ENCODE assay signal across 8 cellular contexts in genomic region chr9:127396253-127396807, GRCh38. TPM values are rescaled to one million over a fixed set of nuclear protein-coding genes. Genes with fewer than 3 reads are reported as not detected.
A peak's percentile ranks its signal among the peaks of the same experiment; 100 is the strongest.
DNase-seq lines count a peak whose midpoint lies in the region; ATAC-seq, FAIRE-seq and TF ChIP-seq lines count a peak whose summit lies in the region.

No MANE protein-coding gene starts in this region.

- RAD21 ChIA-PET in GM12878 (lab: Charles Lee; ENCODE audit: unreplicated experiment) = interaction anchor here (0.6 to 1.9 kb wide), 34 partner anchors 8 to 1552 kb away, joined by 3 to 17 read pairs (median 4); partner anchors contain the start of genes LRSAM1, RALGPS1, RPL12 and ST6GALNAC4

- TF ChIP-seq CTCF in GM12878 (IDR thresholded peaks at IDR 0.05 in 2 of 3, conservative IDR thresholded peaks at IDR 0.05 in 1 of 3; ENCODE audit: control insufficient read depth in 2 of 3, extremely low read depth in 1 of 3, insufficient read depth in 1 of 3, low read depth in 3 of 3, low read length in 3 of 3) = no peak
- TF ChIP-seq CTCF in lung (IDR thresholded peaks at IDR 0.05; ENCODE audit: control extremely low read depth, extremely low read depth) = no peak
- no peak for TF ChIP-seq CTCF in upper lobe of right lung (IDR thresholded peaks at IDR 0.05)

- under 1% methylated on average over 27 of the region's 27 CpGs for WGBS in GM12878 (ENCODE audit: insufficient coverage, insufficient replicate concordance, low lambda C conversion rate, missing lambda C conversion rate)
- WGBS in lung, 2 donors = 4 to 10% methylated on average over 27 of the region's 27 CpGs

- peak overlapping the region; percentile 42 for H3K4me3 Mint-ChIP-seq in activated naive CD4-positive, alpha-beta T cell treated with anti-CD3 and anti-CD28 coated beads, Interleukin-2, amount 50 U/mL, for 24 hours

- ATAC-seq in GM12878 (no peak), lung (ENCODE audit: insufficient read depth, low FRiP score) (no peak), upper lobe of right lung (no peak), GM21619 (IDR thresholded peaks at IDR 0.05; ENCODE audit: unreplicated experiment) (no peak)

- SMC1A ChIA-PET in GM12878 (lab: Charles Lee; ENCODE audit: uncharacterized antibody, unreplicated experiment) = interaction anchor here (0.7 to 1.7 kb wide), 16 partner anchors 8 to 473 kb away, joined by 3 to 16 read pairs (median 4); partner anchors contain the start of genes LRSAM1, RPL12, TOR2A and ZNF79

- peaks cover 12% of the 10 kb centered on the region for H3K4me1 Mint-ChIP-seq in activated naive CD4-positive, alpha-beta T cell treated with anti-CD3 and anti-CD28 coated beads, Interleukin-2, amount 50 U/mL, for 24 hours

- peak overlapping the region; percentile 51; the same call in 1 of the 2 replicates for H3K9ac ChIP-seq in GM12878 (ENCODE audit: control insufficient read depth, insufficient read depth, low read length)

- FAIRE-seq in GM12878 (lab: Jason Lieb, UNC) = no peak

- POLR2A ChIA-PET in GM12878 (lab: Charles Lee) = interaction anchor here (0.6 to 1.6 kb wide), 11 partner anchors 9 to 416 kb away, joined by 3 to 18 read pairs (median 4); partner anchors contain the start of genes LRSAM1, RPL12 and ZNF79

- H3K9me3 ChIP-seq in GM12878 (replicated peaks; ENCODE audit: control insufficient read depth, insufficient read depth, low read length) = no peaks in the 10 kb centered on the region
- no peaks in the 10 kb centered on the region for H3K9me3 ChIP-seq in lung (ENCODE audit: control insufficient read depth in 2 of 2, insufficient read depth in 1 of 2, low read length in 1 of 2)
- H3K9me3 ChIP-seq in upper lobe of right lung = no peaks in the 10 kb centered on the region

- intact Hi-C loops in GM12878 (cut with micrococcal nuclease; ENCODE audit: unreplicated experiment) (loop anchor here (2.0 to 5.0 kb wide), 3 partner anchors 84 to 454 kb away; no protein-coding TSS in a partner anchor), upper lobe of right lung (cut with DNase I) (loop anchor here (10.0 kb wide), 1 partner anchor 182 kb away; no protein-coding TSS in a partner anchor)

- H3K4me3 ChIP-seq in GM12878 (peak overlapping the region; percentile 54), lung (peak overlapping the region; percentile 48), upper lobe of right lung (peak overlapping the region; percentile 54)

- H3K9me3 Mint-ChIP-seq in activated naive CD4-positive, alpha-beta T cell treated with anti-CD3 and anti-CD28 coated beads, Interleukin-2, amount 50 U/mL, for 24 hours = no peaks in the 10 kb centered on the region

- peaks cover 60% of the 10 kb centered on the region for H3K27me3 Mint-ChIP-seq in activated naive CD4-positive, alpha-beta T cell treated with anti-CD3 and anti-CD28 coated beads, Interleukin-2, amount 50 U/mL, for 24 hours

- H3K4me1 ChIP-seq in GM12878 (ENCODE audit: control insufficient read depth, insufficient read depth, low read length) = peaks cover 9% of the 10 kb centered on the region
- H3K4me1 ChIP-seq in lung (ENCODE audit: control insufficient read depth in 2 of 2, insufficient read depth in 2 of 2, low read length in 2 of 2) = peaks cover 0 to 10% of the 10 kb centered on the region in 2 donors
- H3K4me1 ChIP-seq in upper lobe of right lung = peaks cover 16% of the 10 kb centered on the region

- CTCF ChIA-PET in GM12878 (lab: Yijun Ruan, JAX) = interaction anchor here (0.7 to 3.6 kb wide), 21 partner anchors 8 to 533 kb away, joined by 3 to 25 read pairs (median 4); partner anchors contain the start of gene ZNF79

- in situ Hi-C loops in GM12878 (cut with MboI) = loop anchor here (5.0 kb wide), 1 partner anchor 179 kb away; no protein-coding TSS in a partner anchor

- TF ChIP-seq RAD21 in GM12878 (IDR thresholded peaks at IDR 0.05; ENCODE audit: insufficient read depth, low read depth, low read length) = no peak

- TF ChIP-seq EP300 in GM12878 (IDR thresholded peaks at IDR 0.05; ENCODE audit: borderline replicate concordance in 1 of 2, control insufficient read depth in 1 of 2, low read depth in 2 of 2, low read length in 2 of 2) = no peak

- no peak overlapping the region for H3K27ac Mint-ChIP-seq in activated naive CD4-positive, alpha-beta T cell treated with anti-CD3 and anti-CD28 coated beads, Interleukin-2, amount 50 U/mL, for 24 hours

- H3K27ac ChIP-seq in GM12878 (ENCODE audit: control insufficient read depth, insufficient read depth) (no peak overlapping the region; the same call in 1 of the 2 replicates), lung (ENCODE audit: low read depth in 1 of 2, low read length in 1 of 2) (peak overlapping the region in 1 of 2 donors; percentile 59), upper lobe of right lung (no peak overlapping the region)

- H3K36me3 Mint-ChIP-seq in activated naive CD4-positive, alpha-beta T cell treated with anti-CD3 and anti-CD28 coated beads, Interleukin-2, amount 50 U/mL, for 24 hours = no peaks in the 10 kb centered on the region

- TF ChIP-seq POLR2A in GM12878 (IDR thresholded peaks at IDR 0.05; ENCODE audit: low read depth, low read length) = peak; percentile 43; the same call in 1 of the 2 replicates

- H3K79me2 ChIP-seq in GM12878 (ENCODE audit: control insufficient read depth, insufficient read depth, low read length) = peaks cover 9% of the 10 kb centered on the region

- H3K27me3 ChIP-seq in GM12878 (replicated peaks in 1 of 2; ENCODE audit: control insufficient read depth in 2 of 2, insufficient read depth in 2 of 2, low read length in 1 of 2) (no peaks in the 10 kb centered on the region), lung (ENCODE audit: control insufficient read depth, insufficient read depth) (no peaks in the 10 kb centered on the region), upper lobe of right lung (no peaks in the 10 kb centered on the region)

- H3K36me3 ChIP-seq in GM12878 (ENCODE audit: control insufficient read depth in 2 of 2, insufficient read depth in 2 of 2, low read length in 1 of 2) (no peaks in the 10 kb centered on the region; a peak in 1 of 4 replicates), lung (ENCODE audit: control insufficient read depth in 2 of 2, insufficient read depth in 2 of 2, low read length in 2 of 2) (peaks cover 0 to 2% of the 10 kb centered on the region in 2 donors), upper lobe of right lung (no peaks in the 10 kb centered on the region)

- no peak for DNase-seq in activated naive CD4-positive, alpha-beta T cell treated with anti-CD3 and anti-CD28 coated beads, Interleukin-2, amount 50 U/mL, for 16 hours
- no peak for DNase-seq in GM12878 (ENCODE audit: low read depth, low spot score)
- no peak for DNase-seq in lung (ENCODE audit: low spot score)
- no peak for DNase-seq in upper lobe of right lung
- DNase-seq in activated effector memory CD4-positive, alpha-beta T cell treated with Interleukin-2 at 50 U/mL for 16 hours = no peak
- DNase-seq in NK-92 treated with Interleukin-12 subunit alpha and Interleukin-12 subunit beta, amount 100 ng/mL, for 24 hours (lab: John Stamatoyannopoulos, UW) = no peak

- no TSS peak for BruUV-seq in GM12878 (replicated peaks; lab: Mats Ljungman, UMichigan)

- peak overlapping the region; percentile 98 for H3K4me2 ChIP-seq in GM12878 (ENCODE audit: control insufficient read depth, insufficient read depth)

- peak overlapping the region; percentile 62 for H2AFZ ChIP-seq in GM12878 (ENCODE audit: control insufficient read depth, low read depth, low read length)

- H4K20me1 ChIP-seq in GM12878 (ENCODE audit: control insufficient read depth, insufficient read depth) = no peaks in the 10 kb centered on the region

RNA-seq across cellular contexts. Expression of gene SLC2A8, which starts 0.6 kb away (rescaled TPM):
- total RNA-seq in GM12878 (2013; cell fraction: nucleolus; rRNA removed) = 11.3 and 13.6 TPM in 2 replicates
- total RNA-seq in GM12878 (2014; rRNA removed) = 11.4 and 17.5 TPM in 2 replicates
- 4.6 and 4.7 TPM in 2 replicates for total RNA-seq in GM12878 (2014; rRNA removed; fragmentation: Illumina TruSeq; extraction: Trizol)
- total RNA-seq in GM12878 (2021) = 13.3 and 13.7 TPM in 2 replicates
- 5.3 TPM for polyA plus RNA-seq in GM12878 (2011; ENCODE audit: low read depth)
- 2.9 and 6.3 TPM in 2 replicates for polyA plus RNA-seq in GM12878 (2011; rRNA removed)
- polyA plus RNA-seq in GM12878 (2011; cell fraction: cytosol; rRNA removed) = 7.4 and 13.6 TPM in 2 replicates
- 24.0 and 30.3 TPM in 2 replicates for polyA plus RNA-seq in GM12878 (2011; cell fraction: nucleus; rRNA removed)
- 9.2 and 9.4 TPM in 2 replicates for polyA plus RNA-seq in GM12878 (2012)
- 1.6 and 3.3 TPM in 2 replicates for polyA plus RNA-seq in GM12878 (2014; fragmentation: Illumina TruSeq; extraction: Trizol)
- polyA plus RNA-seq in GM12878 (2014; fragmentation: Nextera tagmentation; extraction: Ambion mirVana) = 1 to 10 TPM in 1 of 2 experiments, under 1 TPM in 1; 0.31 to 1.4 TPM
- polyA plus RNA-seq in GM12878 (2014; rRNA removed) = 13.9 and 16.3 TPM in 2 replicates
- polyA plus RNA-seq in GM12878 (2016; fragmentation: Nextera tagmentation; extraction: Ambion mirVana) = 10 to 100 TPM; 16.8 to 22.7 TPM
- polyA minus RNA-seq in GM12878 (2011; rRNA and poly(A)+ RNA removed) = 5.9 and 12.9 TPM in 2 replicates
- 7.0 and 9.9 TPM in 2 replicates for polyA minus RNA-seq in GM12878 (2011; cell fraction: cytosol; rRNA and poly(A)+ RNA removed)
- polyA minus RNA-seq in GM12878 (2011; cell fraction: nucleus; rRNA and poly(A)+ RNA removed) = 5.0 and 11.5 TPM in 2 replicates
- 10 to 100 TPM in 1 of 2 donors, 1 to 10 TPM in 1; 8.9 to 18.8 TPM for total RNA-seq in lung
- 10 to 100 TPM; 14.7 to 17.9 TPM for polyA plus RNA-seq in lung
- total RNA-seq in upper lobe of right lung = 21.8 TPM

RNA-seq across cellular contexts. Expression of gene ZNF79, which starts 27.9 kb away (rescaled TPM):
- total RNA-seq in GM12878 (2013; cell fraction: nucleolus; rRNA removed) = 19.1 and 19.8 TPM in 2 replicates
- total RNA-seq in GM12878 (2014; rRNA removed) (11.2 and 14.1 TPM in 2 replicates), GM12878 (2014; rRNA removed; fragmentation: Illumina TruSeq; extraction: Trizol) (9.8 and 11.1 TPM in 2 replicates), GM12878 (2021) (10.2 and 12.4 TPM in 2 replicates), lung (1 to 10 TPM; 8.7 to 9.3 TPM), upper lobe of right lung (8.3 TPM)
- polyA plus RNA-seq in GM12878 (2011; ENCODE audit: low read depth) = 3.7 TPM
- polyA plus RNA-seq in GM12878 (2011; rRNA removed) (9.9 and 12.2 TPM in 2 replicates), GM12878 (2014; fragmentation: Illumina TruSeq; extraction: Trizol) (9.5 and 11.9 TPM in 2 replicates), GM12878 (2014; fragmentation: Nextera tagmentation; extraction: Ambion mirVana) (1 to 10 TPM; 1.8 to 2.0 TPM), GM12878 (2014; rRNA removed) (8.7 and 9.3 TPM in 2 replicates), GM12878 (2016; fragmentation: Nextera tagmentation; extraction: Ambion mirVana) (10 to 100 TPM; 12.9 to 14.0 TPM), lung (1 to 10 TPM; 3.1 TPM)
- 12.5 and 12.8 TPM in 2 replicates for polyA plus RNA-seq in GM12878 (2011; cell fraction: cytosol; rRNA removed)
- polyA plus RNA-seq in GM12878 (2011; cell fraction: nucleus; rRNA removed) = 16.2 and 16.3 TPM in 2 replicates
- 4.7 and 6.1 TPM in 2 replicates for polyA plus RNA-seq in GM12878 (2012)
- 23.2 and 26.5 TPM in 2 replicates for polyA minus RNA-seq in GM12878 (2011; rRNA and poly(A)+ RNA removed)
- polyA minus RNA-seq in GM12878 (2011; cell fraction: cytosol; rRNA and poly(A)+ RNA removed) = 4.4 and 6.8 TPM in 2 replicates
- 7.5 and 11.7 TPM in 2 replicates for polyA minus RNA-seq in GM12878 (2011; cell fraction: nucleus; rRNA and poly(A)+ RNA removed)

RNA-seq across cellular contexts. Expression of gene RPL12, which starts 54.9 kb away (rescaled TPM):
- total RNA-seq in GM12878 (2013; cell fraction: nucleolus; rRNA removed) = 532 and 580 TPM in 2 replicates
- total RNA-seq in GM12878 (2014; rRNA removed) (2,340 and 2,418 TPM in 2 replicates), GM12878 (2014; rRNA removed; fragmentation: Illumina TruSeq; extraction: Trizol) (4,535 and 4,622 TPM in 2 replicates), GM12878 (2021) (2,052 and 2,163 TPM in 2 replicates), lung (1,000 to 10,000 TPM in 1 of 2 donors, 100 to 1,000 TPM in 1; 768 to 1,125 TPM), upper lobe of right lung (1,020 TPM)
- polyA plus RNA-seq in GM12878 (2011; ENCODE audit: low read depth) = 4,165 TPM
- polyA plus RNA-seq in GM12878 (2011; rRNA removed) (2,640 and 2,932 TPM in 2 replicates), GM12878 (2014; fragmentation: Illumina TruSeq; extraction: Trizol) (4,925 and 5,544 TPM in 2 replicates), GM12878 (2014; fragmentation: Nextera tagmentation; extraction: Ambion mirVana) (1,000 to 10,000 TPM; 3,077 to 3,412 TPM), GM12878 (2014; rRNA removed) (3,446 and 3,776 TPM in 2 replicates), GM12878 (2016; fragmentation: Nextera tagmentation; extraction: Ambion mirVana) (1,000 to 10,000 TPM in 1 of 2 experiments, 100 to 1,000 TPM in 1; 961 to 1,005 TPM), lung (1,000 to 10,000 TPM; 2,042 to 5,137 TPM)
- polyA plus RNA-seq in GM12878 (2011; cell fraction: cytosol; rRNA removed) = 2,904 and 3,567 TPM in 2 replicates
- 879 and 937 TPM in 2 replicates for polyA plus RNA-seq in GM12878 (2011; cell fraction: nucleus; rRNA removed)
- 3,068 and 4,412 TPM in 2 replicates for polyA plus RNA-seq in GM12878 (2012)
- 712 and 1,069 TPM in 2 replicates for polyA minus RNA-seq in GM12878 (2011; rRNA and poly(A)+ RNA removed)
- 520 and 541 TPM in 2 replicates for polyA minus RNA-seq in GM12878 (2011; cell fraction: cytosol; rRNA and poly(A)+ RNA removed)
- 259 and 431 TPM in 2 replicates for polyA minus RNA-seq in GM12878 (2011; cell fraction: nucleus; rRNA and poly(A)+ RNA removed)

RNA-seq across cellular contexts. Expression of gene LRSAM1, which starts 55.0 kb away (rescaled TPM):
- 60.8 and 70.8 TPM in 2 replicates for total RNA-seq in GM12878 (2013; cell fraction: nucleolus; rRNA removed)
- total RNA-seq in GM12878 (2014; rRNA removed) (13.1 and 13.7 TPM in 2 replicates), GM12878 (2014; rRNA removed; fragmentation: Illumina TruSeq; extraction: Trizol) (5.8 and 5.9 TPM in 2 replicates), GM12878 (2021) (18.9 and 20.4 TPM in 2 replicates), lung (10 to 100 TPM; 19.5 to 24.5 TPM), upper lobe of right lung (18.8 TPM)
- 6.8 TPM for polyA plus RNA-seq in GM12878 (2011; ENCODE audit: low read depth)
- polyA plus RNA-seq in GM12878 (2011; rRNA removed) (7.5 and 9.7 TPM in 2 replicates), GM12878 (2014; fragmentation: Illumina TruSeq; extraction: Trizol) (4.5 and 6.9 TPM in 2 replicates), GM12878 (2014; fragmentation: Nextera tagmentation; extraction: Ambion mirVana) (under 1 TPM; 0.14 to 0.53 TPM), GM12878 (2014; rRNA removed) (14.3 and 14.8 TPM in 2 replicates), GM12878 (2016; fragmentation: Nextera tagmentation; extraction: Ambion mirVana) (10 to 100 TPM; 18.4 to 23.4 TPM), lung (10 to 100 TPM; 13.5 to 16.6 TPM)
- 8.2 and 10.8 TPM in 2 replicates for polyA plus RNA-seq in GM12878 (2011; cell fraction: cytosol; rRNA removed)
- polyA plus RNA-seq in GM12878 (2011; cell fraction: nucleus; rRNA removed) = 44.3 and 44.5 TPM in 2 replicates
- polyA plus RNA-seq in GM12878 (2012) = 12.3 and 17.2 TPM in 2 replicates
- 7.3 and 16.4 TPM in 2 replicates for polyA minus RNA-seq in GM12878 (2011; rRNA and poly(A)+ RNA removed)
- polyA minus RNA-seq in GM12878 (2011; cell fraction: cytosol; rRNA and poly(A)+ RNA removed) = 3.2 and 6.8 TPM in 2 replicates
- polyA minus RNA-seq in GM12878 (2011; cell fraction: nucleus; rRNA and poly(A)+ RNA removed) = 22.5 and 27.0 TPM in 2 replicates
